In the genomic region with DNA sequence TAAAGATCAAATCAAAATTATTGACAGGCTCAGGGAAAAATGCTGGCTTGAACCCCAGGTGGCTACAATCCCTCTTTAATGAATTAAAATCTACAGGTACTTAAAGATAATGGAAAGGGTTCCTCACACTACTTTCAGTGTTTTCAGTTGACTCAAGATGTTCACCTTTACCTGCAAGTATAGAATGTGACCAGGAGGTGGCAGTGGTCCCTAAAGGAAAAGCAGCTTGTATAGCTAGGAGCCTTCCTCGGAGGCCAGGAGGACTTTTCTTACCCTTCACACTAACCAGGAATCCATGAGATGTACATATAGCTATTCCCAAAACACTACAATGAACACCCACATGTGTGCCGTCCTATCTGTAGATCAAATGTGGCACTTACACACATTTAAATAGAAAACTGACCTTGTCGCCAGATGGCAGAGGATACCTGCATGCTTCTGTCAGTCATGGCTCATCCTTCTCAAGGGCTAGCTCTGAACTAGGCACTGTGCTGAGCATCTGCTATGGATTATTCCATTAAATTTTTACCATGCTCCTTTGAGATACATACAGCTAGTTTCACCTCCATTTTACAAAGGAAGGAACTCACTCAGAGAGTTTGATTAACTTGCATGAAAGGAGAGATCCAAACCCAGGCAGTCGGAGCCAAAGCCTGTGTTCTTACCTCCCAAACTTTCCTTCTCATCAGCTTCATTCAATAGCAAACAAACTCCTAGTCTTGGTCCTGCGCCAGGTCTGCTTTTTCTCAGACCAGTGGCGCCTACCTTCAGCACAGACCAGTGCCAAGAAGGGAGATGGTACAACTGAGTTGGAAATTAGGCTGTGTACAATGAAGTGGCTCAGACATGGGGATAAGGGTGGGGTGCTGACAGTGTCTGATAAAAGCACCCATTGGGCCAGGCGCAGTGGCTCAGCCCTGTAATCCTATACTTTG, we compare ENCODE assay signal across 8 cellular contexts. TPM values are rescaled to one million over a fixed set of nuclear protein-coding genes. Genes with fewer than 3 reads are reported as not detected.
A peak's percentile ranks its signal among the peaks of the same experiment; 100 is the strongest.
DNase-seq lines count a peak whose midpoint lies in the region; ATAC-seq, FAIRE-seq and TF ChIP-seq lines count a peak whose summit lies in the region.

No MANE protein-coding gene starts in this region.

- ATAC-seq in HG02943 (IDR thresholded peaks at IDR 0.05; ENCODE audit: low read depth, unreplicated experiment): peak; percentile 79

- H3K27me3 ChIP-seq in liver (ENCODE audit: control insufficient read depth in 4 of 4, insufficient read depth in 4 of 4, low read length in 3 of 4): no peaks in the 10 kb centered on the region

- DNase-seq in GM12892 (ENCODE audit: insufficient read length) (peak; percentile 21), NCI-H2171 (lab: John Stamatoyannopoulos, UW) (peak; percentile 60), choroid plexus epithelial cell (ENCODE audit: low read depth) (peak; percentile 90)
- DNase-seq in stimulated activated CD4-positive, alpha-beta T cell treated with anti-CD3 and anti-CD28 coated beads, TNF-alpha, amount 100 ng/mL, for 48 hours (ENCODE audit: low read depth in 3 of 3): peak; percentile 21 to 45 (median 37)

- peaks cover 0 to 5% (median 1%) of the 10 kb centered on the region in 4 donors for H3K4me1 ChIP-seq in liver (ENCODE audit: control insufficient read depth in 4 of 4, insufficient read depth in 4 of 4, low read length in 3 of 4)

- peak; percentile 93 for FAIRE-seq in A204.1 (lab: Jason Lieb, UNC)
- peak; percentile 86 for FAIRE-seq in GM12892 (lab: Jason Lieb, UNC)

- H3K9ac ChIP-seq in liver (ENCODE audit: low read depth in 1 of 2, low read length in 2 of 2): no peak overlapping the region

- TF ChIP-seq RAD21 in liver (IDR thresholded peaks at IDR 0.05): peak; percentile 98 to 99

- no peaks in the 10 kb centered on the region for H3K36me3 ChIP-seq in liver (ENCODE audit: control insufficient read depth in 4 of 4, insufficient read depth in 3 of 4, low read depth in 1 of 4, low read length in 3 of 4)

- 73% methylated on average over 7 of the region's 7 CpGs for WGBS in liver

- no peak for TF ChIP-seq POLR2A in GM12892 (IDR thresholded peaks at IDR 0.05; ENCODE audit: low read depth, low read length)

- TF ChIP-seq CTCF in VCaP (conservative IDR thresholded peaks at IDR 0.05) (peak; percentile 95), choroid plexus epithelial cell (conservative IDR thresholded peaks at IDR 0.05; ENCODE audit: low read depth, low read length) (peak; percentile 81), liver (IDR thresholded peaks at IDR 0.05; ENCODE audit: low read depth, low read length, missing input control) (peak; percentile 84)

- peak overlapping the region; percentile 43 for H3K27ac ChIP-seq in VCaP
- no peak overlapping the region for H3K27ac ChIP-seq in liver (ENCODE audit: low read depth in 1 of 2, low read length in 2 of 2)

- no peak overlapping the region for H3K4me3 ChIP-seq in choroid plexus epithelial cell (ENCODE audit: low read depth, low read length)
- H3K4me3 ChIP-seq in liver (ENCODE audit: low read depth in 1 of 3, low read length in 3 of 3): no peak overlapping the region

- H3K9me3 ChIP-seq in liver (ENCODE audit: control insufficient read depth in 4 of 4, low read length in 3 of 4): no peaks in the 10 kb centered on the region

TF ChIP-seq in liver, 16 proteins besides CTCF, POLR2A, EP300 and RAD21:
- TF ChIP-seq, protein P1, sequence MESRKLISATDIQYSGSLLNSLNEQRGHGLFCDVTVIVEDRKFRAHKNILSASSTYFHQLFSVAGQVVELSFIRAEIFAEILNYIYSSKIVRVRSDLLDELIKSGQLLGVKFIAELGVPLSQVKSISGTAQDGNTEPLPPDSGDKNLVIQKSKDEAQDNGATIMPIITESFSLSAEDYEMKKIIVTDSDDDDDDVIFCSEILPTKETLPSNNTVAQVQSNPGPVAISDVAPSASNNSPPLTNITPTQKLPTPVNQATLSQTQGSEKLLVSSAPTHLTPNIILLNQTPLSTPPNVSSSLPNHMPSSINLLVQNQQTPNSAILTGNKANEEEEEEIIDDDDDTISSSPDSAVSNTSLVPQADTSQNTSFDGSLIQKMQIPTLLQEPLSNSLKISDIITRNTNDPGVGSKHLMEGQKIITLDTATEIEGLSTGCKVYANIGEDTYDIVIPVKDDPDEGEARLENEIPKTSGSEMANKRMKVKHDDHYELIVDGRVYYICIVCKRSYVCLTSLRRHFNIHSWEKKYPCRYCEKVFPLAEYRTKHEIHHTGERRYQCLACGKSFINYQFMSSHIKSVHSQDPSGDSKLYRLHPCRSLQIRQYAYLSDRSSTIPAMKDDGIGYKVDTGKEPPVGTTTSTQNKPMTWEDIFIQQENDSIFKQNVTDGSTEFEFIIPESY (IDR thresholded peaks at IDR 0.05): no peak
- peak in 1 of 2 donors; percentile 43 for TF ChIP-seq HNF4A (conservative IDR thresholded peaks at IDR 0.05)

RNA-seq across cellular contexts. Expression of a gene that starts 24.5 kb away (rescaled TPM):
- 0.45 TPM for polyA plus RNA-seq in GM12892 (2012; ENCODE audit: missing spikeins)
- under 1 TPM in 1 of 2 donors, not detected in 1; 0.08 TPM for total RNA-seq in liver
- under 1 TPM; 0.20 to 0.29 TPM for polyA plus RNA-seq in liver

Comparison
In these comparisons a context has a peak if more than half of its experiments do, and no peak if none do; other contexts are left out.
1. DNase-seq: peak in every context shown above with its lines; median percentile 90 in choroid plexus epithelial cell; 60 in NCI-H2171; 37 in stimulated activated CD4-positive, alpha-beta T cell treated with anti-CD3 and anti-CD28 coated beads, TNF-alpha, amount 100 ng/mL, for 48 hours; 21 in GM12892.